ENCODE assay signal across 9 cellular contexts in genomic region chr5:52725781-52726180, GRCh38.
DNase-seq lines count a peak whose midpoint lies in the region; ATAC-seq and TF ChIP-seq lines count a peak whose summit lies in the region.
"Had no signal": no experiment of that assay in that cellular context is flagged by ENCODE, and none has a peak within 500 bp of the region (broad histone marks: within the 10 kb centered on the region; RNA-seq: fewer than 3 reads in every experiment).

No MANE protein-coding gene starts in this region.

- no peak overlapping the region for H3K27ac Mint-ChIP-seq in CD14-positive monocyte

- intact Hi-C loops in heart left ventricle (cut with DNase I) (loop anchor here in 3 of 10 donors (5.0 kb wide), 3 partner anchors 33 to 52 kb away; no protein-coding TSS in a partner anchor), CD14-positive monocyte (cut with micrococcal nuclease) (no loop called here)

- no peak for TF ChIP-seq POLR2A in heart left ventricle (IDR thresholded peaks at IDR 0.05)

- in situ Hi-C loops in KBM-7 (cut with MboI; ENCODE audit: low pct_unique_long_range_greater_than_20kb, low sequenced_read_pairs): no loop called here

- H3K4me3 Mint-ChIP-seq in CD14-positive monocyte: no peak overlapping the region

- peaks cover 4% of the 10 kb centered on the region for H3K4me1 Mint-ChIP-seq in CD14-positive monocyte

- H3K36me3 ChIP-seq in heart left ventricle (no peaks in the 10 kb centered on the region), right atrium auricular region (no peaks in the 10 kb centered on the region), thymus (ENCODE audit: control insufficient read depth, insufficient read depth) (no peaks in the 10 kb centered on the region)

- H3K27ac ChIP-seq in heart left ventricle (peak overlapping the region in 9 of 12 donors; percentile 45 to 76 (median 69)), right atrium auricular region (no peak overlapping the region), thymus (ENCODE audit: low read depth) (peak overlapping the region; percentile 82)

- no peaks in the 10 kb centered on the region for H3K36me3 Mint-ChIP-seq in CD14-positive monocyte

- H3K9me3 Mint-ChIP-seq in CD14-positive monocyte: peaks cover 0 to 6% (median 3%) of the 10 kb centered on the region in 7 donors

- H3K4me1 ChIP-seq in heart left ventricle: peaks cover 0 to 43% (median 23%) of the 10 kb centered on the region in 12 donors
- peaks cover 0 to 29% of the 10 kb centered on the region in 2 donors for H3K4me1 ChIP-seq in right atrium auricular region
- H3K4me1 ChIP-seq in thymus (ENCODE audit: control insufficient read depth, insufficient read depth, low read length): peaks cover 5% of the 10 kb centered on the region

- DNase-seq in heart left ventricle (peak in 4 of 5 donors; percentile 60 to 64 (median 61)), right atrium auricular region (ENCODE audit: low spot score) (no peak), NCI-H146 (lab: John Stamatoyannopoulos, UW) (peak; percentile 71), fibroblast of gingiva (ENCODE audit: low read depth) (peak; percentile 1), activated gamma-delta T cell treated with Interleukin-2 at 50 U/mL for 16 hours (no peak), CD14-positive monocyte (ENCODE audit: low spot score) (no peak), KBM-7 (no peak)
- DNase-seq: NCI-H524 treated with DMSO at 0.1 percent for 48 hours had no signal

- H3K4me3 ChIP-seq in heart left ventricle: no peak overlapping the region
- H3K4me3 ChIP-seq in right atrium auricular region: no peak overlapping the region
- no peak overlapping the region for H3K4me3 ChIP-seq in thymus (ENCODE audit: low read length)

- no peak for TF ChIP-seq CTCF in heart left ventricle (IDR thresholded peaks at IDR 0.05)
- TF ChIP-seq CTCF in right atrium auricular region (IDR thresholded peaks at IDR 0.05): no peak
- TF ChIP-seq CTCF in CD14-positive monocyte (IDR thresholded peaks at IDR 0.05): no peak

- H3K27me3 ChIP-seq in heart left ventricle: no peaks in the 10 kb centered on the region
- H3K27me3 ChIP-seq in right atrium auricular region: no peaks in the 10 kb centered on the region
- no peaks in the 10 kb centered on the region for H3K27me3 ChIP-seq in thymus (ENCODE audit: control insufficient read depth, insufficient read depth)

- WGBS in heart left ventricle, 4 donors: 43 to 56% (median 44%) methylated on average over 3 of the region's 3 CpGs
- WGBS in thymus: 31% methylated on average over 3 of the region's 3 CpGs

- no peaks in the 10 kb centered on the region for H3K9me3 ChIP-seq in heart left ventricle
- no peaks in the 10 kb centered on the region for H3K9me3 ChIP-seq in right atrium auricular region
- H3K9me3 ChIP-seq in thymus (ENCODE audit: control insufficient read depth): no peaks in the 10 kb centered on the region

- H3K27me3 Mint-ChIP-seq in CD14-positive monocyte (ENCODE audit: low read depth in 3 of 3): peaks cover 0 to 1% (median 0%) of the 10 kb centered on the region in 3 donors

- ATAC-seq in heart left ventricle: peak; percentile 31 to 76 (median 48)

Comparison
In these comparisons a context has a peak if more than half of its experiments do, and no peak if none do; other contexts are left out.
1. DNase-seq: peak in heart left ventricle (4 of 5), NCI-H146 (single experiment) and fibroblast of gingiva (single experiment); none in right atrium auricular region (single experiment), activated gamma-delta T cell treated with Interleukin-2 at 50 U/mL for 16 hours (single experiment), CD14-positive monocyte (single experiment) and KBM-7 (single experiment).
2. H3K27ac ChIP-seq: peak in heart left ventricle (9 of 12) and thymus (single experiment); none in right atrium auricular region (0 of 2).